12 cellular contexts compared by ENCODE assay signal in genomic region chr2:112622528-112622849, GRCh38. TPM values are rescaled to one million over a fixed set of nuclear protein-coding genes. Genes with fewer than 3 reads are reported as not detected.
DNase-seq lines count a peak whose midpoint lies in the region; ATAC-seq and FAIRE-seq lines count a peak whose summit lies in the region.
"Had no signal": no experiment of that assay in that cellular context is flagged by ENCODE, and none has a peak within 500 bp of the region (broad histone marks: within the 10 kb centered on the region; RNA-seq: fewer than 3 reads in every experiment).

No MANE protein-coding gene starts in this region.

- peaks cover 12% of the 10 kb centered on the region for H3K4me1 Mint-ChIP-seq in activated T-helper 17 cell treated with anti-CD3 and anti-CD28 coated beads, Interleukin-2, amount 50 U/mL, for 72 hours

- no peaks in the 10 kb centered on the region for H3K9me3 Mint-ChIP-seq in activated T-helper 17 cell treated with anti-CD3 and anti-CD28 coated beads, Interleukin-2, amount 50 U/mL, for 72 hours
- H3K9me3 Mint-ChIP-seq: CD4-positive, alpha-beta memory T cell; naive B cell had no signal

- H3K27me3 Mint-ChIP-seq in activated T-helper 17 cell treated with anti-CD3 and anti-CD28 coated beads, Interleukin-2, amount 50 U/mL, for 72 hours = no peaks in the 10 kb centered on the region
- H3K27me3 Mint-ChIP-seq: naive B cell had no signal

- H3K4me3 Mint-ChIP-seq in activated T-helper 17 cell treated with anti-CD3 and anti-CD28 coated beads, Interleukin-2, amount 50 U/mL, for 72 hours = no peak overlapping the region
- H3K4me3 Mint-ChIP-seq: CD4-positive, alpha-beta memory T cell; naive B cell had no signal

- no peaks in the 10 kb centered on the region for H3K36me3 ChIP-seq in ACC112 (ENCODE audit: insufficient read depth, low read length)

- DNase-seq in HPDE6-E6E7 (ENCODE audit: extremely low spot score) (peak; percentile 53), amniotic epithelial cell (ENCODE audit: low read depth) (peak; percentile 99), hepatic stellate cell (ENCODE audit: low spot score) (peak; percentile 42), NCI-H2107 (lab: John Stamatoyannopoulos, UW) (no peak), H4 (ENCODE audit: low spot score) (no peak), GM19239 (ENCODE audit: insufficient read length, low spot score) (no peak)
- DNase-seq: CD4-positive, alpha-beta memory T cell; naive B cell; stimulated activated naive CD4-positive, alpha-beta T cell had no signal

- no peak for ATAC-seq in activated T-helper 17 cell treated with anti-CD3 and anti-CD28 coated beads, Interleukin-2, amount 50 U/mL, for 72 hours (replicated peaks)

- peaks cover 50% of the 10 kb centered on the region for H3K4me1 ChIP-seq in ACC112 (ENCODE audit: control insufficient read depth, insufficient read depth, low read length, unreplicated experiment)

- H3K27ac Mint-ChIP-seq in activated T-helper 17 cell treated with anti-CD3 and anti-CD28 coated beads, Interleukin-2, amount 50 U/mL, for 72 hours = no peak overlapping the region
- H3K27ac Mint-ChIP-seq: CD4-positive, alpha-beta memory T cell; naive B cell had no signal

- no peak for FAIRE-seq in GM19239 (lab: Jason Lieb, UNC)
- FAIRE-seq: TTC549 had no signal

- H3K27me3 ChIP-seq in ACC112 (ENCODE audit: insufficient read depth, low read length) = no peaks in the 10 kb centered on the region

- H3K79me2 ChIP-seq in ACC112 (ENCODE audit: control insufficient read depth, insufficient read depth, low read length, unreplicated experiment) = peaks cover 10% of the 10 kb centered on the region

- no peaks in the 10 kb centered on the region for H3K36me3 Mint-ChIP-seq in activated T-helper 17 cell treated with anti-CD3 and anti-CD28 coated beads, Interleukin-2, amount 50 U/mL, for 72 hours (ENCODE audit: low read depth)
- H3K36me3 Mint-ChIP-seq: CD4-positive, alpha-beta memory T cell; naive B cell had no signal

- peak overlapping the region; percentile 15; the same call in 1 of the 2 replicates for H3K4me3 ChIP-seq in ACC112 (ENCODE audit: low read depth, low read length)

- H3K27ac ChIP-seq in ACC112 (ENCODE audit: low read depth, low read length) = peak overlapping the region; percentile 93

- no peak overlapping the region for H2AFZ ChIP-seq in ACC112 (ENCODE audit: low read length, unreplicated experiment)

RNA-seq across cellular contexts. Expression of gene SLC20A1, which starts 23.2 kb away (rescaled TPM):
- 100 to 1,000 TPM in 1 of 2 donors, 10 to 100 TPM in 1; 77.3 to 124 TPM for total RNA-seq in activated T-helper 17 cell treated with anti-CD3 and anti-CD28 coated beads, Interleukin-2, amount 50 U/mL, for 72 hours
- total RNA-seq in H4 (2014; rRNA removed; shearing (Covaris generic)) = 54.2 and 57.2 TPM in 2 replicates

RNA-seq across cellular contexts. Expression of gene CHCHD5, which starts 38.1 kb away (rescaled TPM):
- 10 to 100 TPM; 25.2 to 28.9 TPM for total RNA-seq in activated T-helper 17 cell treated with anti-CD3 and anti-CD28 coated beads, Interleukin-2, amount 50 U/mL, for 72 hours
- 23.6 and 38.6 TPM in 2 replicates for total RNA-seq in H4 (2014; rRNA removed; shearing (Covaris generic))

Comparison
In these comparisons a context has a peak if more than half of its experiments do, and no peak if none do; other contexts are left out.
1. DNase-seq: peak in HPDE6-E6E7 (single experiment), amniotic epithelial cell (single experiment) and hepatic stellate cell (single experiment); none in NCI-H2107 (single experiment), H4 (single experiment) and GM19239 (single experiment).